28 cellular contexts compared by ENCODE assay signal in the genomic region with DNA sequence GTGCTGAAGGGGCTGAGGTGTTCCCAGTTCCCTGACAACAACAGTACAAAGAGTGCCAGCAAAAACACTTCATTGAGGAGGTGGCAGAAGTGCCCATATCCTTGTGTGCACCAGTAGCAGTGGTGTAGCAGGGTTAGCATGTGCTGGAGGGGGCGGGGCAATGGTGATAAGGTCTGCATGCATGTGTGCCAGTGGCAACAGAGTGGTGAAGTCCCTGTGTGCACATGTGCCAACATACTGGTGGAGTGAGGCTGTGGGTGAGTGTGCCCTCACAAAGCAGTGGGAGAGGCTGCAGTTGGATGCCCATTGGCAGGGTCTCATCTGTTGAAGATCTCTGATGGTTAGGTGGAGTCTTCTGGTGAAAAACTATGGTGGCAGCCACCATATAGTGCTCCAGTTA.
"Had no signal": no experiment of that assay in that cellular context is flagged by ENCODE, and none has a peak within 500 bp of the region (broad histone marks: within the 10 kb centered on the region; RNA-seq: fewer than 3 reads in every experiment).

No MANE protein-coding gene starts in this region.

- H3K27ac Mint-ChIP-seq: stimulated activated effector memory CD8-positive, alpha-beta T cell treated with anti-CD3 and anti-CD28 coated beads, Interleukin-12 subunit alpha, Interleukin-12 subunit beta, amount 100 ng/mL, for 72 hours; stimulated activated memory B cell treated with anti-CD40 and anti-IgM and Interleukin-4, amounts not matched to agents 10 μg/mL and 1 μg/mL and 100 μg/mL, for 72 hours; stimulated activated naive B cell treated with anti-CD40 and anti-IgM and Interleukin-4, amounts not matched to agents 10 μg/mL and 1 μg/mL and 100 μg/mL, for 72 hours; stimulated activated naive CD8-positive, alpha-beta T cell treated with anti-CD3 and anti-CD28 coated beads, Interleukin-15, amount 100 ng/mL, for 72 hours; stimulated activated naive CD8-positive, alpha-beta T cell treated with anti-CD3 and anti-CD28 coated beads, Interleukin-15, Interleukin-2, amounts not matched to agents 100 ng/mL and 50 ng/mL, for 24 hours; type B pancreatic cell had no signal

- H3K4me3 Mint-ChIP-seq: stimulated activated effector memory CD8-positive, alpha-beta T cell treated with anti-CD3 and anti-CD28 coated beads, Interleukin-12 subunit alpha, Interleukin-12 subunit beta, amount 100 ng/mL, for 72 hours; stimulated activated memory B cell treated with anti-CD40 and anti-IgM and Interleukin-4, amounts not matched to agents 10 μg/mL and 1 μg/mL and 100 μg/mL, for 72 hours; stimulated activated naive B cell treated with anti-CD40 and anti-IgM and Interleukin-4, amounts not matched to agents 10 μg/mL and 1 μg/mL and 100 μg/mL, for 72 hours; stimulated activated naive CD8-positive, alpha-beta T cell treated with anti-CD3 and anti-CD28 coated beads, Interleukin-15, amount 100 ng/mL, for 72 hours; stimulated activated naive CD8-positive, alpha-beta T cell treated with anti-CD3 and anti-CD28 coated beads, Interleukin-15, Interleukin-2, amounts not matched to agents 100 ng/mL and 50 ng/mL, for 24 hours; type B pancreatic cell had no signal

- H3K27me3 Mint-ChIP-seq: stimulated activated memory B cell treated with anti-CD40 and anti-IgM and Interleukin-4, amounts not matched to agents 10 μg/mL and 1 μg/mL and 100 μg/mL, for 72 hours; stimulated activated naive CD8-positive, alpha-beta T cell treated with anti-CD3 and anti-CD28 coated beads, Interleukin-15, amount 100 ng/mL, for 72 hours; stimulated activated naive CD8-positive, alpha-beta T cell treated with anti-CD3 and anti-CD28 coated beads, Interleukin-15, Interleukin-2, amounts not matched to agents 100 ng/mL and 50 ng/mL, for 24 hours; type B pancreatic cell had no signal

- H3K4me3 ChIP-seq: stomach, suprapubic skin, testis, thoracic aorta, thyroid gland, tibial artery, tibial nerve, transverse colon, upper lobe of left lung, upper lobe of right lung, uterus, vagina had no signal

- H3K9me3 Mint-ChIP-seq: stimulated activated naive CD8-positive, alpha-beta T cell treated with anti-CD3 and anti-CD28 coated beads, Interleukin-15, amount 100 ng/mL, for 72 hours had no signal

- H3K4me1 Mint-ChIP-seq: stimulated activated effector memory CD8-positive, alpha-beta T cell treated with anti-CD3 and anti-CD28 coated beads, Interleukin-12 subunit alpha, Interleukin-12 subunit beta, amount 100 ng/mL, for 72 hours; stimulated activated memory B cell treated with anti-CD40 and anti-IgM and Interleukin-4, amounts not matched to agents 10 μg/mL and 1 μg/mL and 100 μg/mL, for 72 hours; stimulated activated naive B cell treated with anti-CD40 and anti-IgM and Interleukin-4, amounts not matched to agents 10 μg/mL and 1 μg/mL and 100 μg/mL, for 72 hours; stimulated activated naive CD8-positive, alpha-beta T cell treated with anti-CD3 and anti-CD28 coated beads, Interleukin-15, amount 100 ng/mL, for 72 hours had no signal

- DNase-seq: stimulated activated CD4-positive, alpha-beta T cell treated with anti-CD3 and anti-CD28 coated beads, Interleukin-2, amount 100 ng/mL, for 48 hours; stimulated activated CD4-positive, alpha-beta T cell treated with anti-CD3 and anti-CD28 coated beads, Interleukin-4, amount 100 ng/mL, for 1 hour; stimulated activated CD4-positive, alpha-beta T cell treated with anti-CD3 and anti-CD28 coated beads, Interleukin-4, amount 100 ng/mL, for 24 hours; stimulated activated CD4-positive, alpha-beta T cell treated with anti-CD3 and anti-CD28 coated beads, Interleukin-4, amount 100 ng/mL, for 4 hours; stimulated activated CD8-positive, alpha-beta memory T cell treated with anti-CD3 and anti-CD28 coated beads, Interleukin-4, amount 100 ng/mL, for 48 hours; stimulated activated naive B cell treated with anti-CD40 and anti-IgM and Interleukin-4, amounts not matched to agents 10 μg/mL and 1 μg/mL and 100 μg/mL, for 72 hours; stimulated activated naive CD4-positive, alpha-beta T cell; stimulated activated naive CD4-positive, alpha-beta T cell treated with Interleukin-2 at 50 U/mL for 16 hours; stimulated activated naive CD8-positive, alpha-beta T cell treated with anti-CD3 and anti-CD28 coated beads, Interleukin-15, amount 100 ng/mL, for 72 hours; stimulated activated naive CD8-positive, alpha-beta T cell treated with anti-CD3 and anti-CD28 coated beads, Interleukin-15, Interleukin-2, amounts not matched to agents 100 U/mL and 50 U/mL, for 24 hours; stomach; substantia nigra; testis; thyroid gland; tibial artery; transverse colon; trophoblast cell; upper lobe of left lung; upper lobe of right lung; uterus had no signal

- ATAC-seq: stimulated activated effector memory CD8-positive, alpha-beta T cell treated with anti-CD3 and anti-CD28 coated beads, Interleukin-12 subunit alpha, Interleukin-12 subunit beta, amount 100 ng/mL, for 72 hours; stimulated activated memory B cell treated with anti-CD40 and anti-IgM and Interleukin-4, amounts not matched to agents 10 μg/mL and 1 μg/mL and 100 μg/mL, for 72 hours; stimulated activated naive B cell treated with anti-CD40 and anti-IgM and Interleukin-4, amounts not matched to agents 10 μg/mL and 1 μg/mL and 100 μg/mL, for 72 hours; stimulated activated naive CD8-positive, alpha-beta T cell treated with anti-CD3 and anti-CD28 coated beads, Interleukin-15, amount 100 ng/mL, for 72 hours; stimulated activated naive CD8-positive, alpha-beta T cell treated with anti-CD3 and anti-CD28 coated beads, Interleukin-15, Interleukin-2, amounts not matched to agents 100 U/mL and 50 U/mL, for 24 hours; upper lobe of right lung had no signal

- H3K36me3 Mint-ChIP-seq: stimulated activated effector memory CD8-positive, alpha-beta T cell treated with anti-CD3 and anti-CD28 coated beads, Interleukin-12 subunit alpha, Interleukin-12 subunit beta, amount 100 ng/mL, for 72 hours; stimulated activated memory B cell treated with anti-CD40 and anti-IgM and Interleukin-4, amounts not matched to agents 10 μg/mL and 1 μg/mL and 100 μg/mL, for 72 hours; stimulated activated naive B cell treated with anti-CD40 and anti-IgM and Interleukin-4, amounts not matched to agents 10 μg/mL and 1 μg/mL and 100 μg/mL, for 72 hours; type B pancreatic cell had no signal
